ENCODE assay signal across 23 cellular contexts in genomic region chr1:51650198-51650597, GRCh38.
"Had no signal": no experiment of that assay in that cellular context is flagged by ENCODE, and none has a peak within 500 bp of the region (broad histone marks: within the 10 kb centered on the region; RNA-seq: fewer than 3 reads in every experiment).

No MANE protein-coding gene starts in this region.

- H3K4me3 Mint-ChIP-seq: activated CD8-positive, alpha-beta memory T cell treated with anti-CD3 and anti-CD28 coated beads, Interleukin-2, amount 10 ng/mL, durations not matched to agents 7 days and 5 days; activated naive CD8-positive, alpha-beta T cell; activated T-cell treated with anti-CD3 and anti-CD28 coated beads, Interleukin-2, amount 50 U/mL, for 72 hours; brain; central memory CD8-positive, alpha-beta T cell; nephron had no signal

- H3K36me3 ChIP-seq: upper lobe of left lung had no signal

- H3K4me1 Mint-ChIP-seq: activated CD8-positive, alpha-beta memory T cell treated with anti-CD3 and anti-CD28 coated beads, Interleukin-2, amount 10 ng/mL, durations not matched to agents 7 days and 5 days had no signal

- H3K9me3 Mint-ChIP-seq: central memory CD8-positive, alpha-beta T cell; nephron had no signal

- H3K27ac ChIP-seq: skin epidermis, upper lobe of left lung had no signal

- H3K27me3 Mint-ChIP-seq: activated CD8-positive, alpha-beta memory T cell treated with anti-CD3 and anti-CD28 coated beads, Interleukin-2, amount 10 ng/mL, durations not matched to agents 7 days and 5 days; activated naive CD8-positive, alpha-beta T cell; central memory CD8-positive, alpha-beta T cell had no signal

- DNase-seq: activated CD4-positive, alpha-beta T cell treated with anti-CD3 and anti-CD28 coated beads, Interleukin-2, amount 50 U/mL, for 48 hours; activated CD8-positive, alpha-beta memory T cell treated with anti-CD3 and anti-CD28 coated beads, Interleukin-2, amount 10 ng/mL, durations not matched to agents 7 days and 5 days; activated gamma-delta T cell; activated T-cell treated with anti-CD3 and anti-CD28 coated beads, Interleukin-2, amount 50 U/mL, for 72 hours; amygdala; cortex of kidney; effector CD8-positive, alpha-beta T cell; foreskin fibroblast; glutamatergic neuron; kidney glomerular epithelial cell; nucleus accumbens; right cardiac atrium; stimulated activated CD4-positive, alpha-beta T cell treated with anti-CD3 and anti-CD28 coated beads, Interleukin-4, amount 100 ng/mL, for 4 hours; stimulated activated CD8-positive, alpha-beta memory T cell treated with anti-CD3 and anti-CD28 coated beads, Interleukin-4, amount 100 ng/mL, for 48 hours; stimulated activated naive CD4-positive, alpha-beta T cell treated with Interleukin-2 at 50 U/mL for 16 hours; T-helper 9 cell; upper lobe of left lung had no signal

- ATAC-seq: activated CD4-positive, CD25-positive, alpha-beta regulatory T cell treated with anti-CD3 and anti-CD28 coated beads, Interleukin-2, amount 50 U/mL, for 24 hours; activated CD8-positive, alpha-beta memory T cell treated with anti-CD3 and anti-CD28 coated beads, Interleukin-2, amount 10 ng/mL, durations not matched to agents 7 days and 5 days; activated T-cell treated with anti-CD3 and anti-CD28 coated beads, Interleukin-2, amount 50 U/mL, for 72 hours; right cardiac atrium had no signal

- H3K9me3 ChIP-seq: upper lobe of left lung had no signal

- H3K27me3 ChIP-seq: upper lobe of left lung had no signal

- H3K4me3 ChIP-seq: skin epidermis, upper lobe of left lung had no signal

- H3K27ac Mint-ChIP-seq: activated CD8-positive, alpha-beta memory T cell treated with anti-CD3 and anti-CD28 coated beads, Interleukin-2, amount 10 ng/mL, durations not matched to agents 7 days and 5 days; activated naive CD8-positive, alpha-beta T cell; activated T-cell treated with anti-CD3 and anti-CD28 coated beads, Interleukin-2, amount 50 U/mL, for 72 hours had no signal
